Comparison of ENCODE assay signal across 21 cellular contexts in the genomic region with DNA sequence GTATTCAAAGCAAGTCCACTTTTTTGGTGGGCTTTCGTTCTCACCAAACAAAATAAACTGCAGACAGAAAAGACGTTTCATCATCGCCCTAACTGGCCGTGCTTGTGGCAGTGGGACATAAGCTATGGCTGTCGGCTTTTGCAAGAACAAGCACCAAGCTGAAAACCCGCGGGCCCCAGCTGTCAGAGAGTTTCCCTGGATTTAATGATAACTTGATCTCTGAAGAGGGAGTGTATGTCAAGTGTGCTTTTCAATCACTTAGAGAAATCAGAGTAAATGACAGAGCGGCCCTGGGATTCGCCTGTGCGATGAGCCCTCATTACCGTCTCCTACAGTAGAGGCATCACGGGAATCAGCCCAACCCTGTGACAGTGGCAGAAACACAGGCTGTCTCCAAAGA. TPM values are rescaled to one million over a fixed set of nuclear protein-coding genes. Genes with fewer than 3 reads are reported as not detected.
"Had no signal": no experiment of that assay in that cellular context is flagged by ENCODE, and none has a peak within 500 bp of the region (broad histone marks: within the 10 kb centered on the region; RNA-seq: fewer than 3 reads in every experiment).

No MANE protein-coding gene starts in this region.

- H3K27me3 ChIP-seq: adrenal gland, esophagus squamous epithelium, spleen, vagina had no signal

- DNase-seq: activated CD4-positive, alpha-beta T cell treated with anti-CD3 and anti-CD28 coated beads for 1 hour; activated T-cell treated with anti-CD3 and anti-CD28 coated beads, Interleukin-2, amount 50 U/mL, for 24 hours; adrenal gland; cerebellar nuclear complex; endodermal cell; esophagus squamous epithelium; heart right ventricle; left colon; lower lobe of right lung; naive thymus-derived CD4-positive, alpha-beta T cell; spleen; stimulated activated CD4-positive, alpha-beta T cell treated with anti-CD3 and anti-CD28 coated beads, Interleukin-4, amount 100 ng/mL, for 24 hours; stimulated activated naive CD4-positive, alpha-beta T cell treated with Interleukin-2 at 50 U/mL for 16 hours had no signal

- H3K9me3 Mint-ChIP-seq: activated T-cell treated with anti-CD3 and anti-CD28 coated beads, Interleukin-2, amount 50 U/mL, for 24 hours; activated T-helper 17 cell treated with anti-CD3 and anti-CD28 coated beads, Interleukin-2, amount 50 U/mL, for 72 hours; endodermal cell; type B pancreatic cell had no signal

- H3K27ac ChIP-seq: adrenal gland, coronary artery, esophagus squamous epithelium, gastroesophageal sphincter, lower lobe of right lung, spleen, thoracic aorta, vagina had no signal

- H3K36me3 ChIP-seq: adrenal gland, esophagus squamous epithelium, gastroesophageal sphincter, heart right ventricle, lower lobe of right lung, spleen, thoracic aorta, vagina had no signal

- H3K27me3 Mint-ChIP-seq: progenitor cell of endocrine pancreas, type B pancreatic cell had no signal

- H3K4me1 ChIP-seq: adrenal gland, lower lobe of right lung had no signal

- H3K27ac Mint-ChIP-seq: activated naive CD8-positive, alpha-beta T cell; activated T-cell treated with anti-CD3 and anti-CD28 coated beads, Interleukin-2, amount 50 U/mL, for 24 hours; activated T-helper 17 cell treated with anti-CD3 and anti-CD28 coated beads, Interleukin-2, amount 50 U/mL, for 72 hours; endodermal cell; naive thymus-derived CD4-positive, alpha-beta T cell; progenitor cell of endocrine pancreas had no signal

- ATAC-seq: activated T-helper 17 cell treated with anti-CD3 and anti-CD28 coated beads, Interleukin-2, amount 50 U/mL, for 72 hours; gastroesophageal sphincter; left colon; lower lobe of right lung; naive thymus-derived CD4-positive, alpha-beta T cell had no signal

- H3K4me3 Mint-ChIP-seq: activated naive CD8-positive, alpha-beta T cell; activated T-cell treated with anti-CD3 and anti-CD28 coated beads, Interleukin-2, amount 50 U/mL, for 24 hours; activated T-helper 17 cell treated with anti-CD3 and anti-CD28 coated beads, Interleukin-2, amount 50 U/mL, for 72 hours; endodermal cell; naive thymus-derived CD4-positive, alpha-beta T cell; type B pancreatic cell had no signal

- H3K4me1 Mint-ChIP-seq: activated T-helper 17 cell treated with anti-CD3 and anti-CD28 coated beads, Interleukin-2, amount 50 U/mL, for 72 hours; naive thymus-derived CD4-positive, alpha-beta T cell had no signal

- H3K4me3 ChIP-seq: adrenal gland, coronary artery, esophagus squamous epithelium, gastroesophageal sphincter, lower lobe of right lung, spleen, thoracic aorta, vagina had no signal

- H3K36me3 Mint-ChIP-seq: activated naive CD8-positive, alpha-beta T cell; naive thymus-derived CD4-positive, alpha-beta T cell; type B pancreatic cell had no signal

RNA-seq across cellular contexts. Expression of a gene that starts 54.7 kb away (rescaled TPM):
- polyA plus RNA-seq: naive thymus-derived CD4-positive, alpha-beta T cell had no signal
